Comparison of ENCODE assay signal across 15 cellular contexts in the genomic region with DNA sequence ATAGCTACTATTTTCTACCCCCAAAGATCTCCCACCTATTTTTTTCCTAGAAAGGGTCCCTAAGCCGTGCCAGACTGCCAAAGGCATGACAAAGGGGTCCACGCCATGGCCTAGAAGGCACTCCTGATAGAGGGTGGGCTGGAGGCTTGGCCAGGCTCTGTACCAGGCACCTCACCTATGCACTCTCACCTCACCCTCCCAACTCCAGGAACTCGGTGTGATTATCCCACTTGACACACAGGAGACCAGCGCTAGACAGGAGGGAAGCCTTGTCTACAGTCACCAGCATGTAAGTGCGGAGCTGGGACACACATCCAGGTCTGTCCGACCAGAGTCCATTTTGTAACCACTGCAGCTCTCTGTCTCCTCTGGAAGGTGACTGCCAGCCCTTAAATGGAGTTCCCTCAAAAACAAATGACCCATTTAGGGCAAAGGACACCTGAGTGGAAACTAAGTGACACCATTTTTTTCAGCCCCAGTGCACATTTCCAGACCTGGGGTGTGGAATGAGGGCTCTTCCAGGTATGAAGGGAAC.
DNase-seq lines count a peak whose midpoint lies in the region; ATAC-seq lines count a peak whose summit lies in the region.
"Had no signal": no experiment of that assay in that cellular context is flagged by ENCODE, and none has a peak within 500 bp of the region (broad histone marks: within the 10 kb centered on the region; RNA-seq: fewer than 3 reads in every experiment).

No MANE protein-coding gene starts in this region.

- H3K27ac Mint-ChIP-seq in activated CD4-positive, alpha-beta T cell treated with anti-CD3 and anti-CD28 coated beads for 36 hours = no peak overlapping the region
- H3K27ac Mint-ChIP-seq: CD14-positive monocyte had no signal

- H3K9me3 Mint-ChIP-seq in activated CD4-positive, alpha-beta T cell treated with anti-CD3 and anti-CD28 coated beads for 36 hours (ENCODE audit: low read depth) = no peaks in the 10 kb centered on the region
- H3K9me3 Mint-ChIP-seq: CD14-positive monocyte; CD8-positive, alpha-beta memory T cell had no signal

- H3K79me2 ChIP-seq in Karpas-422 (ENCODE audit: low read length) = no peaks in the 10 kb centered on the region

- H3K4me3 ChIP-seq in Karpas-422 (ENCODE audit: low read length) = no peak overlapping the region
- H3K4me3 ChIP-seq: HAP-1 had no signal

- H3K4me3 Mint-ChIP-seq in activated CD4-positive, alpha-beta T cell treated with anti-CD3 and anti-CD28 coated beads for 36 hours = no peak overlapping the region
- H3K4me3 Mint-ChIP-seq: CD14-positive monocyte had no signal

- POLR2A ChIA-PET in activated CD4-positive, alpha-beta T cell treated with anti-CD3 and anti-CD28 coated beads for 36 hours (lab: Charles Lee) = no interaction called here

- no peaks in the 10 kb centered on the region for H3K4me1 ChIP-seq in Karpas-422 (ENCODE audit: low read length)
- H3K4me1 ChIP-seq: HAP-1 had no signal

- H3K27me3 ChIP-seq in Karpas-422 (ENCODE audit: low read length) = no peaks in the 10 kb centered on the region

- H3K9me3 ChIP-seq in Karpas-422 (ENCODE audit: low read length) = no peaks in the 10 kb centered on the region
- H3K9me3 ChIP-seq: Caco-2, HAP-1 had no signal

- H3K27me3 Mint-ChIP-seq in activated CD4-positive, alpha-beta T cell treated with anti-CD3 and anti-CD28 coated beads for 36 hours = no peaks in the 10 kb centered on the region

- peak; percentile 10 for DNase-seq in Karpas-422
- peak; percentile 11 for DNase-seq in ecto neural progenitor cell (ENCODE audit: low spot score)
- DNase-seq in mucosa of gallbladder (ENCODE audit: low spot score) = peak; percentile 6
- DNase-seq in ureter (ENCODE audit: low spot score) = peak; percentile 24
- no peak for DNase-seq in HPDE6-E6E7 (ENCODE audit: extremely low spot score)
- DNase-seq in activated CD4-positive, alpha-beta T cell treated with anti-CD3 and anti-CD28 coated beads for 36 hours = no peak
- DNase-seq in stimulated activated CD4-positive, alpha-beta T cell treated with anti-CD3 and anti-CD28 coated beads, Interleukin-4, amount 100 ng/mL, for 24 hours = no peak
- DNase-seq: Caco-2; CD8-positive, alpha-beta memory T cell; DMS53; GF-D8; GOT3; IMR-90 had no signal

- H3K4me2 ChIP-seq in Karpas-422 (ENCODE audit: low read depth, low read length, poor library complexity, severe bottlenecking) = no peak overlapping the region

- no peak overlapping the region for H3K27ac ChIP-seq in Karpas-422 (ENCODE audit: low read length)

- ATAC-seq in activated CD4-positive, alpha-beta T cell treated with anti-CD3 and anti-CD28 coated beads for 36 hours = no peak

- H3K36me3 Mint-ChIP-seq in activated CD4-positive, alpha-beta T cell treated with anti-CD3 and anti-CD28 coated beads for 36 hours (ENCODE audit: low read depth) = no peaks in the 10 kb centered on the region
- H3K36me3 Mint-ChIP-seq: CD14-positive monocyte; CD8-positive, alpha-beta memory T cell had no signal

- no peak overlapping the region for H3K9ac ChIP-seq in Karpas-422 (ENCODE audit: low read length)

- H3K9me2 ChIP-seq in Karpas-422 (replicated peaks; ENCODE audit: insufficient read depth, low read length) = no peaks in the 10 kb centered on the region

- H3K36me3 ChIP-seq in Karpas-422 (ENCODE audit: insufficient read depth, low read length) = no peaks in the 10 kb centered on the region
- H3K36me3 ChIP-seq: HAP-1 had no signal

- CTCF ChIA-PET in activated CD4-positive, alpha-beta T cell treated with anti-CD3 and anti-CD28 coated beads for 36 hours (lab: Charles Lee) = interaction anchor here (8.9 kb wide), 1 partner anchor 102 kb away, joined by 74 read pairs; no protein-coding TSS in a partner anchor

- intact Hi-C loops in activated CD4-positive, alpha-beta T cell treated with anti-CD3 and anti-CD28 coated beads for 36 hours (cut with DNase I, micrococcal nuclease) = no loop called here

- no peak overlapping the region for H2AFZ ChIP-seq in Karpas-422 (ENCODE audit: low read length)

- H4K20me1 ChIP-seq in Karpas-422 (ENCODE audit: insufficient read depth, low read depth, low read length) = no peaks in the 10 kb centered on the region

- peaks cover 23% of the 10 kb centered on the region for H3K4me1 Mint-ChIP-seq in activated CD4-positive, alpha-beta T cell treated with anti-CD3 and anti-CD28 coated beads for 36 hours

Comparison
In these comparisons a context has a peak if more than half of its experiments do, and no peak if none do; other contexts are left out.
1. DNase-seq: peak in Karpas-422 (single experiment), ecto neural progenitor cell (single experiment), mucosa of gallbladder (single experiment) and ureter (single experiment); none in HPDE6-E6E7 (single experiment), activated CD4-positive, alpha-beta T cell treated with anti-CD3 and anti-CD28 coated beads for 36 hours (single experiment) and stimulated activated CD4-positive, alpha-beta T cell treated with anti-CD3 and anti-CD28 coated beads, Interleukin-4, amount 100 ng/mL, for 24 hours (single experiment).